ENCODE assay signal across 8 cellular contexts in the genomic region with DNA sequence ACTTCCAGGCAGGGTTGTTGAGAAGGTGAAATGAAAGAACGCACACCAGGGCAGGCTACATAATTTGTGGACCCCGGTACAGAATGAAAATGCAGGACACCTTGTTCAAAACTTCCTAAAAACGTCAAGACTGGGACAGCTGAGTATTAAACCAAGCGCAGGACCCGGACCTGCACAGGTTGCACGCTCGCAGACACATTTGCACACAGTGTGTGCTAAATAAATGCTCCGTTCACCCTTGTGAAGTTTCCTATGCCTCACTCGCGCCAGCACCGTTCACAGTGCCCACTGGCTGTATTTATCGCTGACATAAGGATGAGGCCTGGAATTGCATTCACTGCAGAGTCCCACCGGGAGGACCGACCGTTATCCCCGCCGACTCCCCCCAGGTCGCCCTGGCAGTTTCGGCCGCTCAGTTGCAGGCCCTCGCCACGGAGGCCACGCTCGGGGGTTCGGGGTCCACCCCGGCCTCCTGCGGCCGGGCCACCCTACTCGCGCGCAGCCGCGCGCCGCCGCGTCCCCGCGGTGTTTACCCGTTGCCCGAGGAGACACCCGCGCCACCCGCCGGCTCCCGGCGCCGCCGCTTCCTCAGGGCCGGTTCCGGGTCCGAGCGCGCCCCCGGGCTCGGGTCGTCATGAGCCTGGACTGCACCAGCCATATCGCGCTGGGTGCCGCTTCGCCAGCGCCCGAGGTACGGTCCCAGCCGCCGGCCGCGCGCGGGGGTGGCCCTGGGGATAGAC. TPM values are rescaled to one million over a fixed set of nuclear protein-coding genes. Genes with fewer than 3 reads are reported as not detected.
DNase-seq lines count a peak whose midpoint lies in the region; ATAC-seq and TF ChIP-seq lines count a peak whose summit lies in the region.

A gene with protein sequence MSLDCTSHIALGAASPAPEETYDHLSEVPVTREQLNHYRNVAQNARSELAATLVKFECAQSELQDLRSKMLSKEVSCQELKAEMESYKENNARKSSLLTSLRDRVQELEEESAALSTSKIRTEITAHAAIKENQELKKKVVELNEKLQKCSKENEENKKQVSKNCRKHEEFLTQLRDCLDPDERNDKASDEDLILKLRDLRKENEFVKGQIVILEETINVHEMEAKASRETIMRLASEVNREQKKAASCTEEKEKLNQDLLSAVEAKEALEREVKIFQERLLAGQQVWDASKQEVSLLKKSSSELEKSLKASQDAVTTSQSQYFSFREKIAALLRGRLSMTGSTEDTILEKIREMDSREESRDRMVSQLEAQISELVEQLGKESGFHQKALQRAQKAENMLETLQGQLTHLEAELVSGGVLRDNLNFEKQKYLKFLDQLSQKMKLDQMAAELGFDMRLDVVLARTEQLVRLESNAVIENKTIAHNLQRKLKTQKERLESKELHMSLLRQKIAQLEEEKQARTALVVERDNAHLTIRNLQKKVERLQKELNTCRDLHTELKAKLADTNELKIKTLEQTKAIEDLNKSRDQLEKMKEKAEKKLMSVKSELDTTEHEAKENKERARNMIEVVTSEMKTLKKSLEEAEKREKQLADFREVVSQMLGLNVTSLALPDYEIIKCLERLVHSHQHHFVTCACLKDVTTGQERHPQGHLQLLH (plus strand): TSS at position 523 of the 740 bp plus-strand sequence. CDS start 112 bp downstream, at position 635.

- peaks cover 17% of the 10 kb centered on the region for H3K4me1 Mint-ChIP-seq in activated CD4-positive, alpha-beta memory T cell treated with anti-CD3 and anti-CD28 coated beads for 36 hours (ENCODE audit: low read depth)

- H3K9me3 ChIP-seq in neural cell (ENCODE audit: low read length), result no peaks in the 10 kb centered on the region

- H2AFZ ChIP-seq in neural cell (ENCODE audit: low read depth, low read length), result peak within 1 kb of the TSS; percentile 33

- POLR2A ChIA-PET in activated CD4-positive, alpha-beta memory T cell treated with anti-CD3 and anti-CD28 coated beads for 36 hours (lab: Charles Lee), result no interaction called here

- H3K4me3 ChIP-seq in HFF-Myc (replicated peaks; ENCODE audit: low read depth, low read length) (peak within 1 kb of the TSS; percentile 62), neural cell (ENCODE audit: low read length) (peak within 1 kb of the TSS; percentile 66)

- H4K20me1 ChIP-seq in neural cell (ENCODE audit: insufficient read depth), result no peaks in the 10 kb centered on the region

- H3K36me3 ChIP-seq in neural cell (ENCODE audit: insufficient read depth, low read length), result no peaks in the 10 kb centered on the region

- DNase-seq in CD1c-positive myeloid dendritic cell (ENCODE audit: extremely low spot score) (peak; percentile 71), HFF-Myc (ENCODE audit: extremely low read depth, low read depth) (no peak), germinal center (ENCODE audit: low spot score) (peak; percentile 26), NCI-H1092 (lab: John Stamatoyannopoulos, UW) (no peak), DMS153 (lab: John Stamatoyannopoulos, UW) (no peak)
- DNase-seq in activated CD4-positive, alpha-beta memory T cell treated with anti-CD3 and anti-CD28 coated beads for 36 hours, result peak; percentile 32

- H3K79me2 ChIP-seq in neural cell (replicated peaks; ENCODE audit: insufficient read depth, low read length), result no peaks in the 10 kb centered on the region

- H3K9me3 Mint-ChIP-seq in activated CD4-positive, alpha-beta memory T cell treated with anti-CD3 and anti-CD28 coated beads for 36 hours, result no peaks in the 10 kb centered on the region

- H3K27ac ChIP-seq in neural cell (ENCODE audit: low read length), result no peak within 1 kb of the TSS

- H3K9ac ChIP-seq in neural cell (ENCODE audit: low read length), result peak within 1 kb of the TSS; percentile 55

- ATAC-seq in HG03159 (IDR thresholded peaks at IDR 0.05; ENCODE audit: unreplicated experiment), result no peak

- TF ChIP-seq CTCF in HFF-Myc (IDR thresholded peaks at IDR 0.05; ENCODE audit: low read depth, low read length, missing control alignments) (no peak), neural cell (IDR thresholded peaks at IDR 0.05; ENCODE audit: poor library complexity, severe bottlenecking) (no peak)

- peak; percentile 27 for TF ChIP-seq EP300 in neural cell (conservative IDR thresholded peaks at IDR 0.05; ENCODE audit: poor library complexity, severe bottlenecking)

- H3K27me3 ChIP-seq in neural cell (ENCODE audit: insufficient read depth, low read depth, low read length), result peaks cover 28% of the 10 kb centered on the region

- intact Hi-C loops in activated CD4-positive, alpha-beta memory T cell treated with anti-CD3 and anti-CD28 coated beads for 36 hours (cut with micrococcal nuclease), result loop anchor here (1.0 kb wide), 1 partner anchor 8 kb away; no protein-coding TSS in a partner anchor

- no peaks in the 10 kb centered on the region for H3K36me3 Mint-ChIP-seq in activated CD4-positive, alpha-beta memory T cell treated with anti-CD3 and anti-CD28 coated beads for 36 hours

- H3K4me2 ChIP-seq in neural cell (ENCODE audit: low read length), result peak within 1 kb of the TSS; percentile 6

- H3F3A ChIP-seq in neural cell (ENCODE audit: insufficient read depth, low read length, poor library complexity, severe bottlenecking), result no peaks in the 10 kb centered on the region

- CTCF ChIA-PET in activated CD4-positive, alpha-beta memory T cell treated with anti-CD3 and anti-CD28 coated beads for 36 hours (lab: Charles Lee), result no interaction called here

- H3K4me3 Mint-ChIP-seq in activated CD4-positive, alpha-beta memory T cell treated with anti-CD3 and anti-CD28 coated beads for 36 hours, result peak within 1 kb of the TSS; percentile 71

- TF ChIP-seq RAD21 in neural cell (conservative IDR thresholded peaks at IDR 0.05), result no peak

- peaks cover 34% of the 10 kb centered on the region for H3K27me3 Mint-ChIP-seq in activated CD4-positive, alpha-beta memory T cell treated with anti-CD3 and anti-CD28 coated beads for 36 hours

- no peaks in the 10 kb centered on the region for H3K9me2 ChIP-seq in neural cell (ENCODE audit: insufficient read depth, low read length)

- no peak within 1 kb of the TSS for H3K27ac Mint-ChIP-seq in activated CD4-positive, alpha-beta memory T cell treated with anti-CD3 and anti-CD28 coated beads for 36 hours

TF ChIP-seq in neural cell, 6 proteins besides CTCF, POLR2A, EP300 and RAD21:
- TF ChIP-seq MXI1 (conservative IDR thresholded peaks at IDR 0.05; ENCODE audit: poor library complexity, severe bottlenecking), result peak; percentile 33
- TF ChIP-seq SMC3 (conservative IDR thresholded peaks at IDR 0.05; ENCODE audit: poor library complexity), result peak; percentile 18
- no peak for TF ChIP-seq POLR2AphosphoS5 (IDR thresholded peaks at IDR 0.05)

RNA-seq across cellular contexts. Expression of the gene that starts here (rescaled TPM):
- not detected for total RNA-seq in activated CD4-positive, alpha-beta memory T cell treated with anti-CD3 and anti-CD28 coated beads for 36 hours
- polyA plus RNA-seq in neural cell, result 0.15 TPM in 1 of 2 replicates, not detected in the other
- polyA minus RNA-seq in neural cell, result 1.7 TPM in 1 of 2 replicates, not detected in the other

Comparison
In these comparisons a context has a peak if more than half of its experiments do, and no peak if none do; other contexts are left out.
1. Peak in DNase-seq in activated CD4-positive, alpha-beta memory T cell treated with anti-CD3 and anti-CD28 coated beads for 36 hours; RNA of the gene not detected or under 1 TPM.
2. DNase-seq: peak in CD1c-positive myeloid dendritic cell (single experiment) and germinal center (single experiment); none in HFF-Myc (single experiment), NCI-H1092 (single experiment) and DMS153 (single experiment).